Comparison of ENCODE assay signal across 8 cellular contexts in the genomic region with DNA sequence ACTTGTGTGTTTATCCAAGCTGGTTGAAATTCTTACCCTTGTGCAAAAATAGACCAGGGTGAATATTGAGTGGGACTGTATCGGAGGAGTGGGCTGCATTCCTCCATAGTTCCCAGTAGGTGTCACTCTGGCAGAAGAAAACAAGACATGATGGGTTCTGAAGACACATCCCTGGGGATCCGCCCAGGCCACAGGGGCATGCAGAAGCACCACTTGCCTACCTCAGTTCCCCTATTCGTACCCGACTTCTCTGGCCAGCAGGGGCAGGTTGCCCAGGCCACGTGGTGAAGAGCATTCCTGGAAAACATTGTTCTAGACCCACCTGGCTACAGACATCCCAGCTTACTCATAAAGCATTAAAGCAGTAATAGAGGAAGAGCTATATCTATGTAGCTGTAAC.
DNase-seq lines count a peak whose midpoint lies in the region; ATAC-seq and TF ChIP-seq lines count a peak whose summit lies in the region.

No MANE protein-coding gene starts in this region.

- H3K4me1 ChIP-seq in BE2C (no peaks in the 10 kb centered on the region), OCI-LY3 (ENCODE audit: low read length) (peaks cover 52% of the 10 kb centered on the region), iPS DF 6.9 (ENCODE audit: control insufficient read depth, insufficient read depth, low read length) (0 out of 2 replicates have a peak, but pooled peaks cover 1% of the 10 kb centered on the region)

- H3K9me3 ChIP-seq in BE2C: no peaks in the 10 kb centered on the region
- no peaks in the 10 kb centered on the region for H3K9me3 ChIP-seq in OCI-LY3 (ENCODE audit: insufficient read depth, low read length)
- no peaks in the 10 kb centered on the region for H3K9me3 ChIP-seq in iPS DF 6.9 (ENCODE audit: control insufficient read depth, insufficient read depth, low read length)

- peak overlapping the region; percentile 80 for H3K4me2 ChIP-seq in OCI-LY3 (ENCODE audit: low read length)

- in situ Hi-C loops in astrocyte of the cerebellum (cut with HindIII; ENCODE audit: low sequenced_read_pairs): no loop called here

- peak; percentile 58 for DNase-seq in BE2C
- no peak for DNase-seq in astrocyte of the cerebellum (ENCODE audit: low read depth)
- peak; percentile 16 for DNase-seq in iPS DF 6.9 (ENCODE audit: low read depth, low spot score)
- peak; percentile 4 for DNase-seq in stimulated activated naive CD4-positive, alpha-beta T cell treated with Interleukin-2 at 50 U/mL for 16 hours (lab: John Stamatoyannopoulos, UW)

- no peaks in the 10 kb centered on the region for H3K79me2 ChIP-seq in OCI-LY3 (ENCODE audit: low read length)

- H2AFZ ChIP-seq in OCI-LY3 (ENCODE audit: low read depth, low read length): peak overlapping the region; percentile 68; the same call in 1 of the 2 replicates

- H3K27me3 ChIP-seq in BE2C: no peaks in the 10 kb centered on the region
- H3K27me3 ChIP-seq in OCI-LY3 (ENCODE audit: low read depth, low read length): peaks cover 19% of the 10 kb centered on the region
- no peaks in the 10 kb centered on the region for H3K27me3 ChIP-seq in iPS DF 6.9 (ENCODE audit: control insufficient read depth, insufficient read depth, low read length)

- TF ChIP-seq CTCF in BE2C (IDR thresholded peaks at IDR 0.05; ENCODE audit: low read depth, low read length) (peak; percentile 71), OCI-LY3 (IDR thresholded peaks at IDR 0.05; ENCODE audit: low read depth, low read length) (peak; percentile 93), astrocyte of the cerebellum (IDR thresholded peaks at IDR 0.05; ENCODE audit: low read depth, low read length, missing control alignments) (peak; percentile 68)

- no peaks in the 10 kb centered on the region for H4K20me1 ChIP-seq in OCI-LY3 (ENCODE audit: insufficient read depth, low read length)

- H3K36me3 ChIP-seq in BE2C (no peaks in the 10 kb centered on the region), OCI-LY3 (replicated peaks; ENCODE audit: low read depth, low read length) (no peaks in the 10 kb centered on the region), iPS DF 6.9 (ENCODE audit: control insufficient read depth, insufficient read depth, low read length) (no peaks in the 10 kb centered on the region)

- peak overlapping the region; percentile 32; the same call in 1 of the 2 replicates for H3K9ac ChIP-seq in OCI-LY3 (ENCODE audit: low read length)

- ATAC-seq in GM18519 (IDR thresholded peaks at IDR 0.05; ENCODE audit: low FRiP score, unreplicated experiment): peak; percentile 35
- peak; percentile 39 for ATAC-seq in HG03457 (IDR thresholded peaks at IDR 0.05; ENCODE audit: unreplicated experiment)
- ATAC-seq in GM19455 (IDR thresholded peaks at IDR 0.05; ENCODE audit: unreplicated experiment): no peak

- no peak overlapping the region for H3K4me3 ChIP-seq in BE2C (ENCODE audit: low read depth, low read length)
- H3K4me3 ChIP-seq in OCI-LY3 (ENCODE audit: low read length): peak overlapping the region; percentile 40
- no peak overlapping the region for H3K4me3 ChIP-seq in astrocyte of the cerebellum (ENCODE audit: low read depth, low read length)
- no peak overlapping the region for H3K4me3 ChIP-seq in iPS DF 6.9 (ENCODE audit: low read length)

- WGBS in iPS DF 6.9 (ENCODE audit: insufficient coverage, insufficient read length): no CpG with 5 or more reads among the region's 5 CpGs

- H3K27ac ChIP-seq in OCI-LY3 (ENCODE audit: low read length): no peak overlapping the region
- no peak overlapping the region for H3K27ac ChIP-seq in iPS DF 6.9 (ENCODE audit: low read length)
